Comparison of ENCODE assay signal across 8 cellular contexts in the genomic region with DNA sequence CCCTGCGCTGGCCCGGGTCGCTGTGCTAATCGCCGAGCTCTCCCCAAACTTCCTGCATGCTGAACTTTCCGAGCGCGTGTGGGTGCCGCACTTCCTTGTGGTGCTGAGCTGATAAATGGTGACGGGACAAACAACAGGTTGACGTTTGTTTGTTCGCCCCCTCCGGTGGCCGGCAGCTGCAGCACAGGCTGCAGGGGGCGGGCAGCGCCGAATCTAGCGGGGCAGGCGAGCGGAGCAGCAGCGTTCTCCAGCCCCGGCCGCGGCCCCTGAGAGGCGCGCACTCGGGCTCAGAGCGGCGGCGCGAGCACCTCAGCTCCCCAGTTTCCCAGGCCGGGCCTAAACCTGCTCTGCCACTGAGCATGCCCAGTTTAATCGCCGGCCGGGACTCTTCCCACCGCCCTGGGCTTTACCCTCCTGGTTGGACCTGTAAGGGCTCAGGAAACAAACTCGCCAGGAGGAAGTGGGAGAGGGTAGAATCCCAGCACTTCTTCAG. TPM values are rescaled to one million over a fixed set of nuclear protein-coding genes. Genes with fewer than 3 reads are reported as not detected.
DNase-seq lines count a peak whose midpoint lies in the region; ATAC-seq and TF ChIP-seq lines count a peak whose summit lies in the region.

TSS of gene PDGFD (minus strand) at position 120 of the 493 bp plus-strand sequence.

- WGBS in spleen, 5 donors = 0 to 1% (median 1%) methylated on average over 5 to 37 of the region's 37 CpGs

- H3K36me3 Mint-ChIP-seq in MCF 10A (ENCODE audit: insufficient read depth, unreplicated experiment) = no peaks in the 10 kb centered on the region

- TF ChIP-seq CTCF in Peyer's patch (IDR thresholded peaks at IDR 0.05) (peak in 4 of 6 experiments; percentile 16 to 25 (median 19)), MCF 10A (IDR thresholded peaks at IDR 0.05; ENCODE audit: unreplicated experiment) (no peak), spleen (IDR thresholded peaks at IDR 0.05 in 8 of 11, conservative IDR thresholded peaks at IDR 0.05 in 3 of 11) (peak in 9 of 11 experiments; percentile 19 to 61 (median 40))

- peak; percentile 94 for ATAC-seq in GM19452 (IDR thresholded peaks at IDR 0.05; ENCODE audit: unreplicated experiment)
- peak; percentile 93 for ATAC-seq in HG03457 (IDR thresholded peaks at IDR 0.05; ENCODE audit: unreplicated experiment)

- no peak within 1 kb of the TSS for H3K27ac Mint-ChIP-seq in MCF 10A (ENCODE audit: low read depth, unreplicated experiment)

- H3K9me3 ChIP-seq in Peyer's patch (no peaks in the 10 kb centered on the region), spleen (no peaks in the 10 kb centered on the region)

- DNase-seq in D341Med (ENCODE audit: low spot score) (peak; percentile 71), Peyer's patch (peak; percentile 46 to 72 (median 57)), MCF 10A (ENCODE audit: unreplicated experiment) (peak; percentile 35), iris pigment epithelial cell (ENCODE audit: low read depth) (peak; percentile 78), spleen (peak; percentile 88), NCI-H1092 treated with DMSO at 0.1 percent for 48 hours (lab: John Stamatoyannopoulos, UW) (no peak)

- TF ChIP-seq POLR2A in Peyer's patch (IDR thresholded peaks at IDR 0.05) = no peak
- no peak for TF ChIP-seq POLR2A in spleen (IDR thresholded peaks at IDR 0.05)

- no peaks in the 10 kb centered on the region for H3K9me3 Mint-ChIP-seq in MCF 10A (ENCODE audit: unreplicated experiment)

- POLR2A ChIA-PET in MCF 10A (lab: Yijun Ruan, JAX) = interaction anchor here (0.6 to 3.1 kb wide), 20 partner anchors 11 to 1699 kb away, joined by 3 to 12 read pairs (median 4); no protein-coding TSS in a partner anchor

- intact Hi-C loops in MCF 10A (cut with micrococcal nuclease) (no loop called here), spleen (cut with DNase I; ENCODE audit: low total_unique reads) (no loop called here)

- peaks cover 0 to 12% (median 0%) of the 10 kb centered on the region in 4 donors for H3K4me1 ChIP-seq in Peyer's patch
- H3K4me1 ChIP-seq in spleen = peaks cover 10 to 20% (median 17%) of the 10 kb centered on the region in 6 donors

- CTCF ChIA-PET in MCF 10A (lab: Yijun Ruan, JAX) = interaction anchor here (0.5 to 4.1 kb wide), 22 partner anchors 8 to 1699 kb away, joined by 3 to 24 read pairs (median 3); no protein-coding TSS in a partner anchor

- peak within 1 kb of the TSS; percentile 81 for H3K4me3 Mint-ChIP-seq in MCF 10A (ENCODE audit: unreplicated experiment)

- no peaks in the 10 kb centered on the region for H3K4me1 Mint-ChIP-seq in MCF 10A (ENCODE audit: insufficient read depth, unreplicated experiment)

- no peaks in the 10 kb centered on the region for H3K36me3 ChIP-seq in Peyer's patch
- no peaks in the 10 kb centered on the region for H3K36me3 ChIP-seq in spleen

- peak within 1 kb of the TSS in 2 of 4 donors; percentile 1 to 4 for H3K27ac ChIP-seq in Peyer's patch
- peak within 1 kb of the TSS in 3 of 8 donors; percentile 36 to 74 (median 45) for H3K27ac ChIP-seq in spleen

- no peaks in the 10 kb centered on the region for H3K27me3 Mint-ChIP-seq in MCF 10A (ENCODE audit: insufficient read depth, unreplicated experiment)

- H3K27me3 ChIP-seq in Peyer's patch (no peaks in the 10 kb centered on the region), spleen (replicated peaks in 1 of 7) (peaks cover 0 to 41% (median 12%) of the 10 kb centered on the region in 7 donors)

- no TSS peak for BruUV-seq in MCF 10A (replicated peaks; lab: Mats Ljungman, UMichigan)

- peak within 1 kb of the TSS; percentile 29 to 49 (median 47) for H3K4me3 ChIP-seq in Peyer's patch
- peak within 1 kb of the TSS; percentile 10 to 74 (median 48) for H3K4me3 ChIP-seq in spleen

RNA-seq across cellular contexts. Expression of gene PDGFD, which starts in this region (rescaled TPM):
- 1 to 10 TPM in 3 of 4 donors, under 1 TPM in 1; 0.83 to 1.9 (median 1.7) TPM for total RNA-seq in Peyer's patch
- 0.27 and 0.61 TPM in 2 replicates for total RNA-seq in MCF 10A (2022)
- total RNA-seq in spleen = 1 to 10 TPM; 2.6 to 7.1 (median 3.4) TPM
- polyA plus RNA-seq in spleen = 1 to 10 TPM in 1 of 3 donors, under 1 TPM in 2; 0.43 to 3.9 (median 0.99) TPM

Comparison
In these comparisons a context has a peak if more than half of its experiments do, and no peak if none do; other contexts are left out.
1. Peak in DNase-seq in MCF 10A; RNA of the gene not detected or under 1 TPM.